ENCODE assay signal across 1 cellular context in the genomic region with DNA sequence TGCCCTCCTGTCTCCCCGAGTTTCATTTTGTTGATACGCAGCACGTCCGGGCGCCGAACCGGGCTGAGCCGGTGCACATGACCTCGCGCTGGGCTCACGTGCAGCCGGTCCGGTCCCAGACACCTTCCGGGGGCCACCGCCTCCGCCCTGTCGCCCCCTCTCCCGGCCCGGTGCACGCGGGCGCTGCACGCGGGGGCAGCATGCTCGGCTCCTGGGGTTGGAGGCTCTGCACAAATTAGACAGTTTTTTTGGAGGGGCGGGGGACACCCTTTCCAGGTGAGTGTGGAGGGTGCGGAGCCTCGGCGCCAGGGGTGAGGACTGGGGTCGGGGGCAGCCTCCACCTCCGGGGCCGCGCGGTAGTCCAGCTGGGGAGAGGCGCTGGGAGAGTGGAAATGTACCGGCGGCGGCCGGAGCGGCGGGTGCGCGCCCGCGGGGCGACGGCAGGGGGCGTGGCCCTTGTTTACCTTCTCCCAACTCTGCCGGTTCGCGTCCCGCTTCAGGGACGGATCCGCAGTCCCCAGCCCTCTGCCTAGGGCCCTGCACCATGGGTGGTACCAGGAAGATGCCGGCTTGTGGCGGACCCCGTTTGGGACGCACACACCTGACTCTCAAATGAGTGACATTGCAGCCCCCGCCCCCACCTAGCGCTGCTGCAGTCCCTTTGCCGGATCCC.
TF ChIP-seq lines count a peak whose summit lies in the region.

No MANE protein-coding gene starts in this region.

TF ChIP-seq in HepG2, 621 proteins besides CTCF, POLR2A, EP300 and RAD21 (continued from another document and continues in another):
- TF ChIP-seq THAP11 (CRISPR knock-in tag; IDR thresholded peaks at IDR 0.05) (no peak), ZNF850 (CRISPR knock-in tag; conservative IDR thresholded peaks at IDR 0.05) (no peak), ZNF382 (CRISPR knock-in tag; IDR thresholded peaks at IDR 0.05; ENCODE audit: borderline replicate concordance) (no peak), MAF1 (CRISPR knock-in tag; IDR thresholded peaks at IDR 0.05; ENCODE audit: borderline replicate concordance) (0 out of 2 replicates have a peak, but pooled peaks have one; percentile 51), ZNF3 (CRISPR knock-in tag; IDR thresholded peaks at IDR 0.05) (no peak), CBFB (CRISPR knock-in tag; IDR thresholded peaks at IDR 0.05) (no peak), MED1 (CRISPR knock-in tag; IDR thresholded peaks at IDR 0.05) (peak; percentile 41), NR1H2 (CRISPR knock-in tag; IDR thresholded peaks at IDR 0.05; ENCODE audit: borderline replicate concordance, low read depth) (no peak), PTBP1 (IDR thresholded peaks at IDR 0.05; ENCODE audit: low read depth, low read length, poor library complexity, severe bottlenecking) (no peak), KMT2A (CRISPR knock-in tag; IDR thresholded peaks at IDR 0.05) (no peak), ETV6 (CRISPR knock-in tag; conservative IDR thresholded peaks at IDR 0.05) (0 out of 2 replicates have a peak, but pooled peaks have one; percentile 62), ZNF235 (CRISPR knock-in tag; IDR thresholded peaks at IDR 0.05; ENCODE audit: borderline replicate concordance) (no peak), ZEB1 (IDR thresholded peaks at IDR 0.05; ENCODE audit: insufficient replicate concordance, low read depth) (peak; percentile 44), MTA1 (CRISPR knock-in tag; IDR thresholded peaks at IDR 0.05; ENCODE audit: borderline replicate concordance) (no peak; the same call in 1 of the 2 replicates), IRF2 (CRISPR knock-in tag; IDR thresholded peaks at IDR 0.05) (peak; percentile 26; the same call in 1 of the 2 replicates), ZNF552 (CRISPR knock-in tag; IDR thresholded peaks at IDR 0.05; ENCODE audit: borderline replicate concordance) (no peak), CHCHD3 (CRISPR knock-in tag; IDR thresholded peaks at IDR 0.05) (no peak), KMT2B (CRISPR knock-in tag; IDR thresholded peaks at IDR 0.05) (no peak; the same call in none of the 2 replicates), IKZF4 (CRISPR knock-in tag; IDR thresholded peaks at IDR 0.05; ENCODE audit: borderline replicate concordance, low read depth, not compliant biosample characterization) (no peak), POLR2AphosphoS2 (IDR thresholded peaks at IDR 0.05; ENCODE audit: low read depth, low read length) (no peak), SMAD3 (CRISPR knock-in tag; IDR thresholded peaks at IDR 0.05) (no peak), PLRG1 (conservative IDR thresholded peaks at IDR 0.05) (no peak), CCAR2 (optimal IDR thresholded peaks at IDR 0.05; ENCODE audit: low read depth, low read length) (no peak), NFE2L2 (IDR thresholded peaks at IDR 0.05; ENCODE audit: low read length) (no peak), MBNL3 (CRISPR knock-in tag; conservative IDR thresholded peaks at IDR 0.05) (no peak), ZNF660 (CRISPR knock-in tag; IDR thresholded peaks at IDR 0.05; ENCODE audit: borderline replicate concordance, low read depth) (no peak), SUZ12 (IDR thresholded peaks at IDR 0.05; ENCODE audit: low read depth, low read length) (no peak), SRSF4 (IDR thresholded peaks at IDR 0.05; ENCODE audit: low read depth, low read length, poor library complexity, severe bottlenecking) (no peak), BCL6 (CRISPR knock-in tag; IDR thresholded peaks at IDR 0.05) (no peak), ZNF782 (CRISPR knock-in tag; IDR thresholded peaks at IDR 0.05; ENCODE audit: borderline replicate concordance) (no peak), ZNF260 (CRISPR knock-in tag; IDR thresholded peaks at IDR 0.05; ENCODE audit: borderline replicate concordance, low read depth) (no peak), ZNF180 (CRISPR knock-in tag; IDR thresholded peaks at IDR 0.05; ENCODE audit: borderline replicate concordance, low read depth) (no peak), IRX3 (CRISPR knock-in tag; IDR thresholded peaks at IDR 0.05; ENCODE audit: borderline replicate concordance, low read depth) (no peak), ZNF460 (CRISPR knock-in tag; IDR thresholded peaks at IDR 0.05; ENCODE audit: borderline replicate concordance) (0 out of 2 replicates have a peak, but pooled peaks have one; percentile 35), ZNF546 (CRISPR knock-in tag; conservative IDR thresholded peaks at IDR 0.05) (no peak)
- TF ChIP-seq, protein P1, sequence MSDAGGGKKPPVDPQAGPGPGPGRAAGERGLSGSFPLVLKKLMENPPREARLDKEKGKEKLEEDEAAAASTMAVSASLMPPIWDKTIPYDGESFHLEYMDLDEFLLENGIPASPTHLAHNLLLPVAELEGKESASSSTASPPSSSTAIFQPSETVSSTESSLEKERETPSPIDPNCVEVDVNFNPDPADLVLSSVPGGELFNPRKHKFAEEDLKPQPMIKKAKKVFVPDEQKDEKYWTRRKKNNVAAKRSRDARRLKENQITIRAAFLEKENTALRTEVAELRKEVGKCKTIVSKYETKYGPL (CRISPR knock-in tag; IDR thresholded peaks at IDR 0.05) = no peak
- TF ChIP-seq, protein P2, sequence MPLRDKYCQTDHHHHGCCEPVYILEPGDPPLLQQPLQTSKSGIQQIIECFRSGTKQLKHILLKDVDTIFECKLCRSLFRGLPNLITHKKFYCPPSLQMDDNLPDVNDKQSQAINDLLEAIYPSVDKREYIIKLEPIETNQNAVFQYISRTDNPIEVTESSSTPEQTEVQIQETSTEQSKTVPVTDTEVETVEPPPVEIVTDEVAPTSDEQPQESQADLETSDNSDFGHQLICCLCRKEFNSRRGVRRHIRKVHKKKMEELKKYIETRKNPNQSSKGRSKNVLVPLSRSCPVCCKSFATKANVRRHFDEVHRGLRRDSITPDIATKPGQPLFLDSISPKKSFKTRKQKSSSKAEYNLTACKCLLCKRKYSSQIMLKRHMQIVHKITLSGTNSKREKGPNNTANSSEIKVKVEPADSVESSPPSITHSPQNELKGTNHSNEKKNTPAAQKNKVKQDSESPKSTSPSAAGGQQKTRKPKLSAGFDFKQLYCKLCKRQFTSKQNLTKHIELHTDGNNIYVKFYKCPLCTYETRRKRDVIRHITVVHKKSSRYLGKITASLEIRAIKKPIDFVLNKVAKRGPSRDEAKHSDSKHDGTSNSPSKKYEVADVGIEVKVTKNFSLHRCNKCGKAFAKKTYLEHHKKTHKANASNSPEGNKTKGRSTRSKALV (CRISPR knock-in tag; IDR thresholded peaks at IDR 0.05) = no peak; the same call in 1 of the 2 replicates
- TF ChIP-seq, protein P3, sequence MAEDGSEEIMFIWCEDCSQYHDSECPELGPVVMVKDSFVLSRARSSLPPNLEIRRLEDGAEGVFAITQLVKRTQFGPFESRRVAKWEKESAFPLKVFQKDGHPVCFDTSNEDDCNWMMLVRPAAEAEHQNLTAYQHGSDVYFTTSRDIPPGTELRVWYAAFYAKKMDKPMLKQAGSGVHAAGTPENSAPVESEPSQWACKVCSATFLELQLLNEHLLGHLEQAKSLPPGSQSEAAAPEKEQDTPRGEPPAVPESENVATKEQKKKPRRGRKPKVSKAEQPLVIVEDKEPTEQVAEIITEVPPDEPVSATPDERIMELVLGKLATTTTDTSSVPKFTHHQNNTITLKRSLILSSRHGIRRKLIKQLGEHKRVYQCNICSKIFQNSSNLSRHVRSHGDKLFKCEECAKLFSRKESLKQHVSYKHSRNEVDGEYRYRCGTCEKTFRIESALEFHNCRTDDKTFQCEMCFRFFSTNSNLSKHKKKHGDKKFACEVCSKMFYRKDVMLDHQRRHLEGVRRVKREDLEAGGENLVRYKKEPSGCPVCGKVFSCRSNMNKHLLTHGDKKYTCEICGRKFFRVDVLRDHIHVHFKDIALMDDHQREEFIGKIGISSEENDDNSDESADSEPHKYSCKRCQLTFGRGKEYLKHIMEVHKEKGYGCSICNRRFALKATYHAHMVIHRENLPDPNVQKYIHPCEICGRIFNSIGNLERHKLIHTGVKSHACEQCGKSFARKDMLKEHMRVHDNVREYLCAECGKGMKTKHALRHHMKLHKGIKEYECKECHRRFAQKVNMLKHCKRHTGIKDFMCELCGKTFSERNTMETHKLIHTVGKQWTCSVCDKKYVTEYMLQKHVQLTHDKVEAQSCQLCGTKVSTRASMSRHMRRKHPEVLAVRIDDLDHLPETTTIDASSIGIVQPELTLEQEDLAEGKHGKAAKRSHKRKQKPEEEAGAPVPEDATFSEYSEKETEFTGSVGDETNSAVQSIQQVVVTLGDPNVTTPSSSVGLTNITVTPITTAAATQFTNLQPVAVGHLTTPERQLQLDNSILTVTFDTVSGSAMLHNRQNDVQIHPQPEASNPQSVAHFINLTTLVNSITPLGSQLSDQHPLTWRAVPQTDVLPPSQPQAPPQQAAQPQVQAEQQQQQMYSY (CRISPR knock-in tag; IDR thresholded peaks at IDR 0.05) = 0 out of 2 replicates have a peak, but pooled peaks have one; percentile 26
- TF ChIP-seq, protein P4, sequence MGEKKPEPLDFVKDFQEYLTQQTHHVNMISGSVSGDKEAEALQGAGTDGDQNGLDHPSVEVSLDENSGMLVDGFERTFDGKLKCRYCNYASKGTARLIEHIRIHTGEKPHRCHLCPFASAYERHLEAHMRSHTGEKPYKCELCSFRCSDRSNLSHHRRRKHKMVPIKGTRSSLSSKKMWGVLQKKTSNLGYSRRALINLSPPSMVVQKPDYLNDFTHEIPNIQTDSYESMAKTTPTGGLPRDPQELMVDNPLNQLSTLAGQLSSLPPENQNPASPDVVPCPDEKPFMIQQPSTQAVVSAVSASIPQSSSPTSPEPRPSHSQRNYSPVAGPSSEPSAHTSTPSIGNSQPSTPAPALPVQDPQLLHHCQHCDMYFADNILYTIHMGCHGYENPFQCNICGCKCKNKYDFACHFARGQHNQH (CRISPR knock-in tag; IDR thresholded peaks at IDR 0.05) = peak; percentile 19; the same call in 1 of the 2 replicates
- TF ChIP-seq, protein P5, sequence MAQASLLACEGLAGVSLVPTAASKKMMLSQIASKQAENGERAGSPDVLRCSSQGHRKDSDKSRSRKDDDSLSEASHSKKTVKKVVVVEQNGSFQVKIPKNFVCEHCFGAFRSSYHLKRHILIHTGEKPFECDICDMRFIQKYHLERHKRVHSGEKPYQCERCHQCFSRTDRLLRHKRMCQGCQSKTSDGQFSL (CRISPR knock-in tag; IDR thresholded peaks at IDR 0.05) = no peak
- TF ChIP-seq, protein P6, sequence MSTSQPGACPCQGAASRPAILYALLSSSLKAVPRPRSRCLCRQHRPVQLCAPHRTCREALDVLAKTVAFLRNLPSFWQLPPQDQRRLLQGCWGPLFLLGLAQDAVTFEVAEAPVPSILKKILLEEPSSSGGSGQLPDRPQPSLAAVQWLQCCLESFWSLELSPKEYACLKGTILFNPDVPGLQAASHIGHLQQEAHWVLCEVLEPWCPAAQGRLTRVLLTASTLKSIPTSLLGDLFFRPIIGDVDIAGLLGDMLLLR (CRISPR knock-in tag; IDR thresholded peaks at IDR 0.05) = 0 out of 2 replicates have a peak, but pooled peaks have one; percentile 28
- TF ChIP-seq, protein P7, sequence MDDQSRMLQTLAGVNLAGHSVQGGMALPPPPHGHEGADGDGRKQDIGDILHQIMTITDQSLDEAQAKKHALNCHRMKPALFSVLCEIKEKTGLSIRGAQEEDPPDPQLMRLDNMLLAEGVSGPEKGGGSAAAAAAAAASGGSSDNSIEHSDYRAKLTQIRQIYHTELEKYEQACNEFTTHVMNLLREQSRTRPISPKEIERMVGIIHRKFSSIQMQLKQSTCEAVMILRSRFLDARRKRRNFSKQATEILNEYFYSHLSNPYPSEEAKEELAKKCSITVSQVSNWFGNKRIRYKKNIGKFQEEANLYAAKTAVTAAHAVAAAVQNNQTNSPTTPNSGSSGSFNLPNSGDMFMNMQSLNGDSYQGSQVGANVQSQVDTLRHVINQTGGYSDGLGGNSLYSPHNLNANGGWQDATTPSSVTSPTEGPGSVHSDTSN (CRISPR knock-in tag; IDR thresholded peaks at IDR 0.05; ENCODE audit: borderline replicate concordance) = no peak
- TF ChIP-seq, protein P8, sequence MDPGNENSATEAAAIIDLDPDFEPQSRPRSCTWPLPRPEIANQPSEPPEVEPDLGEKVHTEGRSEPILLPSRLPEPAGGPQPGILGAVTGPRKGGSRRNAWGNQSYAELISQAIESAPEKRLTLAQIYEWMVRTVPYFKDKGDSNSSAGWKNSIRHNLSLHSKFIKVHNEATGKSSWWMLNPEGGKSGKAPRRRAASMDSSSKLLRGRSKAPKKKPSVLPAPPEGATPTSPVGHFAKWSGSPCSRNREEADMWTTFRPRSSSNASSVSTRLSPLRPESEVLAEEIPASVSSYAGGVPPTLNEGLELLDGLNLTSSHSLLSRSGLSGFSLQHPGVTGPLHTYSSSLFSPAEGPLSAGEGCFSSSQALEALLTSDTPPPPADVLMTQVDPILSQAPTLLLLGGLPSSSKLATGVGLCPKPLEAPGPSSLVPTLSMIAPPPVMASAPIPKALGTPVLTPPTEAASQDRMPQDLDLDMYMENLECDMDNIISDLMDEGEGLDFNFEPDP (CRISPR knock-in tag; conservative IDR thresholded peaks at IDR 0.05) = no peak
- TF ChIP-seq, protein P9, sequence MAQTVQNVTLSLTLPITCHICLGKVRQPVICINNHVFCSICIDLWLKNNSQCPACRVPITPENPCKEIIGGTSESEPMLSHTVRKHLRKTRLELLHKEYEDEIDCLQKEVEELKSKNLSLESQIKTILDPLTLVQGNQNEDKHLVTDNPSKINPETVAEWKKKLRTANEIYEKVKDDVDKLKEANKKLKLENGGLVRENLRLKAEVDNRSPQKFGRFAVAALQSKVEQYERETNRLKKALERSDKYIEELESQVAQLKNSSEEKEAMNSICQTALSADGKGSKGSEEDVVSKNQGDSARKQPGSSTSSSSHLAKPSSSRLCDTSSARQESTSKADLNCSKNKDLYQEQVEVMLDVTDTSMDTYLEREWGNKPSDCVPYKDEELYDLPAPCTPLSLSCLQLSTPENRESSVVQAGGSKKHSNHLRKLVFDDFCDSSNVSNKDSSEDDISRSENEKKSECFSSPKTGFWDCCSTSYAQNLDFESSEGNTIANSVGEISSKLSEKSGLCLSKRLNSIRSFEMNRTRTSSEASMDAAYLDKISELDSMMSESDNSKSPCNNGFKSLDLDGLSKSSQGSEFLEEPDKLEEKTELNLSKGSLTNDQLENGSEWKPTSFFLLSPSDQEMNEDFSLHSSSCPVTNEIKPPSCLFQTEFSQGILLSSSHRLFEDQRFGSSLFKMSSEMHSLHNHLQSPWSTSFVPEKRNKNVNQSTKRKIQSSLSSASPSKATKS (CRISPR knock-in tag; IDR thresholded peaks at IDR 0.05) = no peak
